33 cellular contexts compared by ENCODE assay signal in the genomic region with DNA sequence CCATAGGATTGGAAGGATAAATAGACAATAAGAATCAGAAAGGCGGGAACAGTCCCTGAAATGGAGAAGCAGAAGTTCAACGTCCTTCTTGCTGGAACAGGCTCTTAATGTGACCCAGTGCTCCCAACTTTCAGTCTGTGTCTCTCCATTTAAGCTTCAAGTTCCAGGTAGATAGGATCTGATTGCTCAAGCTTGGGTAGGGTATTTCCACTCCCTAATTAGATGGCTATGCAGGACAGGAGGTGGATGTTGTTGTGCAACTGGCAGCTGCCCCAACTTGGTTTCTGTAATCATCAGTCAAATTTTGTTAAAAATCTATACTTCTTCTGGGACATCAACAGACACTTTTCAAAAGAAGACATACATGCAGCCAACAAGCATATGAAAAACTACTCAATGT.
"Had no signal": no experiment of that assay in that cellular context is flagged by ENCODE, and none has a peak within 500 bp of the region (broad histone marks: within the 10 kb centered on the region; RNA-seq: fewer than 3 reads in every experiment).

No MANE protein-coding gene starts in this region.

- H3K27me3 Mint-ChIP-seq: activated naive CD4-positive, alpha-beta T cell treated with anti-CD3 and anti-CD28 coated beads, Interleukin-2, amount 50 U/mL, for 24 hours; dendritic cell treated with granulocyte-macrophage colony-stimulating factor and Interleukin-4, amounts not matched to agents 40 ng/mL and 50 ng/mL, for 4 days had no signal

- H3K27me3 ChIP-seq: adrenal gland, body of pancreas, heart right ventricle had no signal

- H3K9me3 Mint-ChIP-seq: activated B cell treated with CpG ODN at 0.5 μM for 24 hours; activated CD8-positive, alpha-beta T cell treated with anti-CD3 and anti-CD28 coated beads for 36 hours; activated naive CD4-positive, alpha-beta T cell treated with anti-CD3 and anti-CD28 coated beads for 36 hours; activated naive CD4-positive, alpha-beta T cell treated with anti-CD3 and anti-CD28 coated beads, Interleukin-2, amount 50 U/mL, for 24 hours; activated naive CD8-positive, alpha-beta T cell treated with anti-CD3 and anti-CD28 coated beads for 36 hours; activated naive CD8-positive, alpha-beta T cell treated with anti-CD3 and anti-CD28 coated beads, Interleukin-2, amount 50 U/mL, for 24 hours; activated T-cell treated with anti-CD3 and anti-CD28 coated beads, Interleukin-2, amount 50 U/mL, for 4 hours; activated T-helper 17 cell treated with anti-CD3 and anti-CD28 coated beads, Interleukin-2, amount 50 U/mL, for 72 hours; central memory CD8-positive, alpha-beta T cell; dendritic cell treated with granulocyte-macrophage colony-stimulating factor and Interleukin-4, amounts not matched to agents 40 ng/mL and 50 ng/mL, for 4 days; T-helper 2 cell treated with Interferon-gamma antibody and Interleukin-4, amounts not matched to agents 5 μg/mL and 100 μg/mL, for 36 hours had no signal

- ATAC-seq: activated CD4-positive, CD25-positive, alpha-beta regulatory T cell treated with anti-CD3 and anti-CD28 coated beads, Interleukin-2, amount 50 U/mL, for 24 hours; activated CD8-positive, alpha-beta T cell treated with anti-CD3 and anti-CD28 coated beads for 36 hours; activated naive CD8-positive, alpha-beta T cell treated with anti-CD3 and anti-CD28 coated beads, Interleukin-2, amount 50 U/mL, for 24 hours; activated T-cell treated with anti-CD3 and anti-CD28 coated beads, Interleukin-2, amount 50 U/mL, for 4 hours; activated T-helper 17 cell treated with anti-CD3 and anti-CD28 coated beads, Interleukin-2, amount 50 U/mL, for 72 hours; body of pancreas; gastroesophageal sphincter; heart right ventricle; T-helper 17 cell had no signal

- H3K27ac Mint-ChIP-seq: activated B cell treated with CpG ODN at 0.5 μM for 24 hours; activated CD8-positive, alpha-beta T cell treated with anti-CD3 and anti-CD28 coated beads for 36 hours; activated naive CD4-positive, alpha-beta T cell treated with anti-CD3 and anti-CD28 coated beads for 36 hours; activated naive CD4-positive, alpha-beta T cell treated with anti-CD3 and anti-CD28 coated beads, Interleukin-2, amount 50 U/mL, for 24 hours; activated naive CD8-positive, alpha-beta T cell treated with anti-CD3 and anti-CD28 coated beads for 36 hours; activated naive CD8-positive, alpha-beta T cell treated with anti-CD3 and anti-CD28 coated beads, Interleukin-2, amount 50 U/mL, for 24 hours; activated T-helper 17 cell treated with anti-CD3 and anti-CD28 coated beads, Interleukin-2, amount 50 U/mL, for 72 hours; dendritic cell treated with granulocyte-macrophage colony-stimulating factor and Interleukin-4, amounts not matched to agents 40 ng/mL and 50 ng/mL, for 4 days; T-helper 17 cell; T-helper 2 cell treated with Interferon-gamma antibody and Interleukin-4, amounts not matched to agents 5 μg/mL and 100 μg/mL, for 36 hours had no signal

- DNase-seq: activated B cell treated with CpG ODN at 0.5 μM for 24 hours; activated CD4-positive, alpha-beta T cell treated with anti-CD3 and anti-CD28 coated beads for 48 hours; activated CD4-positive, alpha-beta T cell treated with anti-CD3 and anti-CD28 coated beads, Interleukin-2, amount 50 U/mL, for 1 hour; activated CD4-positive, alpha-beta T cell treated with anti-CD3 and anti-CD28 coated beads, Interleukin-2, amount 50 U/mL, for 48 hours; activated CD8-positive, alpha-beta memory T cell treated with anti-CD3 and anti-CD28 coated beads for 24 hours; activated CD8-positive, alpha-beta T cell treated with anti-CD3 and anti-CD28 coated beads for 36 hours; activated effector memory CD4-positive, alpha-beta T cell treated with anti-CD3 and anti-CD28 coated beads, Interleukin-2, amount 50 U/mL, for 16 hours; activated naive CD4-positive, alpha-beta T cell treated with anti-CD3 and anti-CD28 coated beads for 36 hours; activated naive CD8-positive, alpha-beta T cell treated with anti-CD3 and anti-CD28 coated beads for 36 hours; activated naive CD8-positive, alpha-beta T cell treated with anti-CD3 and anti-CD28 coated beads, Interleukin-2, amount 50 U/mL, for 24 hours; activated T-cell treated with anti-CD3 and anti-CD28 coated beads, Interleukin-2, amount 50 U/mL, for 4 hours; adrenal gland; amygdala; aorta; body of pancreas; dorsolateral prefrontal cortex; effector memory CD4-positive, alpha-beta T cell; esophagus squamous epithelium; foreskin melanocyte; heart right ventricle; T-helper 1 cell; T-helper 17 cell; T1000; WERI-Rb-1 had no signal

- H3K36me3 Mint-ChIP-seq: activated naive CD4-positive, alpha-beta T cell treated with anti-CD3 and anti-CD28 coated beads, Interleukin-2, amount 50 U/mL, for 24 hours; activated naive CD8-positive, alpha-beta T cell treated with anti-CD3 and anti-CD28 coated beads for 36 hours had no signal

- H3K4me1 Mint-ChIP-seq: activated B cell treated with CpG ODN at 0.5 μM for 24 hours; activated naive CD4-positive, alpha-beta T cell treated with anti-CD3 and anti-CD28 coated beads, Interleukin-2, amount 50 U/mL, for 24 hours; activated naive CD8-positive, alpha-beta T cell treated with anti-CD3 and anti-CD28 coated beads for 36 hours; activated naive CD8-positive, alpha-beta T cell treated with anti-CD3 and anti-CD28 coated beads, Interleukin-2, amount 50 U/mL, for 24 hours; activated T-helper 17 cell treated with anti-CD3 and anti-CD28 coated beads, Interleukin-2, amount 50 U/mL, for 72 hours; central memory CD8-positive, alpha-beta T cell; T-helper 17 cell had no signal

- H3K36me3 ChIP-seq: adrenal gland, esophagus squamous epithelium, gastroesophageal sphincter, heart right ventricle, WERI-Rb-1 had no signal

- H3K4me3 Mint-ChIP-seq: activated B cell treated with CpG ODN at 0.5 μM for 24 hours; activated CD8-positive, alpha-beta T cell treated with anti-CD3 and anti-CD28 coated beads for 36 hours; activated naive CD4-positive, alpha-beta T cell treated with anti-CD3 and anti-CD28 coated beads for 36 hours; activated naive CD4-positive, alpha-beta T cell treated with anti-CD3 and anti-CD28 coated beads, Interleukin-2, amount 50 U/mL, for 24 hours; activated naive CD8-positive, alpha-beta T cell treated with anti-CD3 and anti-CD28 coated beads for 36 hours; activated naive CD8-positive, alpha-beta T cell treated with anti-CD3 and anti-CD28 coated beads, Interleukin-2, amount 50 U/mL, for 24 hours; activated T-cell treated with anti-CD3 and anti-CD28 coated beads, Interleukin-2, amount 50 U/mL, for 4 hours; activated T-helper 17 cell treated with anti-CD3 and anti-CD28 coated beads, Interleukin-2, amount 50 U/mL, for 72 hours; central memory CD8-positive, alpha-beta T cell; dendritic cell treated with granulocyte-macrophage colony-stimulating factor and Interleukin-4, amounts not matched to agents 40 ng/mL and 50 ng/mL, for 4 days; T-helper 17 cell; T-helper 2 cell treated with Interferon-gamma antibody and Interleukin-4, amounts not matched to agents 5 μg/mL and 100 μg/mL, for 36 hours had no signal

- H3K9me3 ChIP-seq: adrenal gland, body of pancreas, esophagus squamous epithelium, gastroesophageal sphincter had no signal

- H3K4me1 ChIP-seq: adrenal gland, body of pancreas, esophagus squamous epithelium, gastroesophageal sphincter had no signal

- H3K4me3 ChIP-seq: adrenal gland, body of pancreas, coronary artery, dorsolateral prefrontal cortex, esophagus squamous epithelium, gastroesophageal sphincter, heart right ventricle had no signal

- H3K27ac ChIP-seq: adrenal gland, body of pancreas, coronary artery, dorsolateral prefrontal cortex, epithelial cell of prostate, esophagus squamous epithelium, gastroesophageal sphincter, heart right ventricle, WERI-Rb-1 had no signal
